ENCODE assay signal across 15 cellular contexts in genomic region chr2:170362895-170363582, GRCh38.
DNase-seq lines count a peak whose midpoint lies in the region; ATAC-seq, FAIRE-seq and TF ChIP-seq lines count a peak whose summit lies in the region.
"Had no signal": no experiment of that assay in that cellular context is flagged by ENCODE, and none has a peak within 500 bp of the region (broad histone marks: within the 10 kb centered on the region; RNA-seq: fewer than 3 reads in every experiment).

No MANE protein-coding gene starts in this region.

- POLR2A ChIA-PET in RWPE1 (lab: Yijun Ruan, JAX; ENCODE audit: low non-redundant PET): no interaction called here

- FAIRE-seq in HTR-8/SVneo (lab: Jason Lieb, UNC): no peak
- FAIRE-seq: GM18507, islet of Langerhans had no signal

- no peak for ATAC-seq in HG02798 (IDR thresholded peaks at IDR 0.05; ENCODE audit: poor library complexity, unreplicated experiment)
- ATAC-seq: GM23338 had no signal

- H3K4me3 ChIP-seq in fibroblast of mammary gland (ENCODE audit: control insufficient read depth, low read depth, low read length): no peak overlapping the region
- H3K4me3 ChIP-seq: GM23338, thoracic aorta had no signal

- no peak overlapping the region for H3K27ac ChIP-seq in RWPE1
- H3K27ac ChIP-seq: thoracic aorta had no signal

- DNase-seq in COLO829 (ENCODE audit: low spot score): peak; percentile 87
- peak; percentile 23 for DNase-seq in HT1080 (ENCODE audit: low read depth)
- DNase-seq in T1000 (lab: John Stamatoyannopoulos, UW): peak; percentile 11
- peak; percentile 29 for DNase-seq in fibroblast of mammary gland (ENCODE audit: low read depth)
- no peak for DNase-seq in HTR-8/SVneo (ENCODE audit: insufficient read length, low spot score)
- DNase-seq in germinal center (ENCODE audit: low spot score): no peak
- no peak for DNase-seq in RWPE1 (ENCODE audit: low spot score)
- DNase-seq: amniotic stem cell, NCI-H2107, nephron progenitor cell had no signal

- CTCF ChIA-PET in RWPE1 (lab: Yijun Ruan, JAX): interaction anchor here (0.5 kb wide), 1 partner anchor 404 kb away, joined by 4 read pairs; no protein-coding TSS in a partner anchor

- TF ChIP-seq CTCF in fibroblast of mammary gland (conservative IDR thresholded peaks at IDR 0.05; ENCODE audit: control insufficient read depth, insufficient read depth, low read depth, low read length): no peak
- no peak for TF ChIP-seq CTCF in RWPE1 (conservative IDR thresholded peaks at IDR 0.05; ENCODE audit: low read depth)

Comparison
In these comparisons a context has a peak if more than half of its experiments do, and no peak if none do; other contexts are left out.
1. DNase-seq: peak in COLO829 (single experiment), HT1080 (single experiment), T1000 (single experiment) and fibroblast of mammary gland (single experiment); none in HTR-8/SVneo (single experiment), germinal center (single experiment) and RWPE1 (single experiment).